ENCODE assay signal across 18 cellular contexts in genomic region chr9:74444389-74444788, GRCh38. TPM values are rescaled to one million over a fixed set of nuclear protein-coding genes. Genes with fewer than 3 reads are reported as not detected.
DNase-seq lines count a peak whose midpoint lies in the region; ATAC-seq and TF ChIP-seq lines count a peak whose summit lies in the region.
"Had no signal": no experiment of that assay in that cellular context is flagged by ENCODE, and none has a peak within 500 bp of the region (broad histone marks: within the 10 kb centered on the region; RNA-seq: fewer than 3 reads in every experiment).

No MANE protein-coding gene starts in this region.

- CTCF ChIA-PET in CD4-positive, alpha-beta memory T cell (lab: Charles Lee; ENCODE audit: partially characterized antibody), result no interaction called here

- no peak overlapping the region for H3K4me3 Mint-ChIP-seq in CD4-positive, alpha-beta memory T cell
- H3K4me3 Mint-ChIP-seq: CD8-positive, alpha-beta memory T cell had no signal

- no peaks in the 10 kb centered on the region for H3K9me3 ChIP-seq in CD4-positive, alpha-beta memory T cell (ENCODE audit: control insufficient read depth in 1 of 2, low read length in 2 of 2)
- H3K9me3 ChIP-seq in vagina, result no peaks in the 10 kb centered on the region
- H3K9me3 ChIP-seq: A549, BLaER1, HAP-1 had no signal

- H3K4me1 ChIP-seq in CD4-positive, alpha-beta memory T cell (ENCODE audit: insufficient read depth, low read length), result no peaks in the 10 kb centered on the region
- no peaks in the 10 kb centered on the region for H3K4me1 ChIP-seq in vagina
- H3K4me1 ChIP-seq: A549, BLaER1, HAP-1 had no signal

- no peaks in the 10 kb centered on the region for H3K36me3 Mint-ChIP-seq in CD4-positive, alpha-beta memory T cell
- H3K36me3 Mint-ChIP-seq: CD8-positive, alpha-beta memory T cell had no signal

- DNase-seq in GM04504 (ENCODE audit: low read depth) (peak; percentile 38), NCI-H226 (peak; percentile 89), astrocyte of the spinal cord (ENCODE audit: low read depth, low spot score) (peak; percentile 33), left ventricle myocardium superior (peak; percentile 36), vagina (ENCODE audit: extremely low spot score in 2 of 2) (no peak)
- DNase-seq in CD4-positive, alpha-beta memory T cell, result no peak
- no peak for DNase-seq in activated naive CD4-positive, alpha-beta T cell treated with Interleukin-2 at 50 U/mL for 16 hours
- DNase-seq: CD8-positive, alpha-beta memory T cell; DMS53; NCI-H1105; NCI-H1694; NCI-H510A treated with DMSO at 0.1 percent for 48 hours; NCI-H82; OCI-M1; SIG-M5 had no signal

- H3K4me3 ChIP-seq in astrocyte of the spinal cord (ENCODE audit: low read depth, low read length), result no peak overlapping the region
- no peak overlapping the region for H3K4me3 ChIP-seq in CD4-positive, alpha-beta memory T cell (ENCODE audit: low read length in 2 of 2)
- H3K4me3 ChIP-seq in vagina, result no peak overlapping the region
- H3K4me3 ChIP-seq: A549, BLaER1, HAP-1 had no signal

- TF ChIP-seq POLR2A in vagina (IDR thresholded peaks at IDR 0.05), result no peak

- no peaks in the 10 kb centered on the region for H3K27me3 ChIP-seq in CD4-positive, alpha-beta memory T cell (ENCODE audit: insufficient read depth, low read length)
- H3K27me3 ChIP-seq in vagina, result no peaks in the 10 kb centered on the region
- H3K27me3 ChIP-seq: BLaER1 had no signal

- H3K4me1 Mint-ChIP-seq in CD4-positive, alpha-beta memory T cell, result no peaks in the 10 kb centered on the region
- H3K4me1 Mint-ChIP-seq: CD8-positive, alpha-beta memory T cell had no signal

- peaks cover 0 to 1% of the 10 kb centered on the region in 2 donors for H3K27me3 Mint-ChIP-seq in CD4-positive, alpha-beta memory T cell
- H3K27me3 Mint-ChIP-seq: CD8-positive, alpha-beta memory T cell had no signal

- no peaks in the 10 kb centered on the region for H3K36me3 ChIP-seq in CD4-positive, alpha-beta memory T cell (ENCODE audit: insufficient read depth, low read length)
- no peaks in the 10 kb centered on the region for H3K36me3 ChIP-seq in vagina
- H3K36me3 ChIP-seq: BLaER1, HAP-1 had no signal

- in situ Hi-C loops in astrocyte of the spinal cord (cut with HindIII; ENCODE audit: low sequenced_read_pairs), result no loop called here

- peak; percentile 58 for ATAC-seq in left ventricle myocardium superior
- ATAC-seq: A549 had no signal

- TF ChIP-seq CTCF in astrocyte of the spinal cord (IDR thresholded peaks at IDR 0.05; ENCODE audit: low read depth, low read length) (no peak), vagina (IDR thresholded peaks at IDR 0.05) (no peak)

- intact Hi-C loops in left ventricle myocardium superior (cut with micrococcal nuclease) (no loop called here), vagina (cut with DNase I) (loop anchor here (10.0 kb wide), 1 partner anchor 60 kb away; no protein-coding TSS in a partner anchor)
- intact Hi-C loops in CD4-positive, alpha-beta memory T cell (cut with micrococcal nuclease), result no loop called here

- H3K27ac ChIP-seq in CD4-positive, alpha-beta memory T cell (ENCODE audit: low read depth, low read length), result no peak overlapping the region
- no peak overlapping the region for H3K27ac ChIP-seq in vagina
- H3K27ac ChIP-seq: A549, BLaER1 had no signal

- H3K27ac Mint-ChIP-seq in CD4-positive, alpha-beta memory T cell, result no peak overlapping the region
- H3K27ac Mint-ChIP-seq: CD8-positive, alpha-beta memory T cell had no signal

- H3K9me3 Mint-ChIP-seq in CD4-positive, alpha-beta memory T cell, result peaks cover 0 to 1% (median 0%) of the 10 kb centered on the region in 8 donors
- H3K9me3 Mint-ChIP-seq: CD8-positive, alpha-beta memory T cell had no signal

- POLR2A ChIA-PET in CD4-positive, alpha-beta memory T cell (lab: Charles Lee; ENCODE audit: partially characterized antibody), result no interaction called here

RNA-seq across cellular contexts. Expression of gene RORB, which starts 52.7 kb away (rescaled TPM):
- total RNA-seq in left ventricle myocardium superior (7.0 TPM), vagina (2.7 TPM)
- not detected for total RNA-seq in CD4-positive, alpha-beta memory T cell
- polyA plus RNA-seq in CD4-positive, alpha-beta memory T cell, result not detected
- total RNA-seq: CD8-positive, alpha-beta memory T cell had no signal
- polyA plus RNA-seq: A549 had no signal

Comparison
In these comparisons a context has a peak if more than half of its experiments do, and no peak if none do; other contexts are left out.
1. DNase-seq: peak in GM04504 (single experiment), NCI-H226 (single experiment), astrocyte of the spinal cord (single experiment) and left ventricle myocardium superior (single experiment); none in CD4-positive, alpha-beta memory T cell (0 of 5), vagina (0 of 2) and activated naive CD4-positive, alpha-beta T cell treated with Interleukin-2 at 50 U/mL for 16 hours (single experiment).